ENCODE assay signal across 17 cellular contexts in genomic region chr16:49471038-49471727, GRCh38.
"Had no signal": no experiment of that assay in that cellular context is flagged by ENCODE, and none has a peak within 500 bp of the region (broad histone marks: within the 10 kb centered on the region; RNA-seq: fewer than 3 reads in every experiment).

No MANE protein-coding gene starts in this region.

- H3K36me3 Mint-ChIP-seq: activated naive CD8-positive, alpha-beta T cell treated with anti-CD3 and anti-CD28 coated beads, Interleukin-2, amount 10 ng/mL, durations not matched to agents 7 days and 5 days; naive thymus-derived CD8-positive, alpha-beta T cell had no signal

- H3K27me3 Mint-ChIP-seq: activated T-cell treated with anti-CD3 and anti-CD28 coated beads, Interleukin-2, amount 50 U/mL, for 24 hours; naive thymus-derived CD8-positive, alpha-beta T cell; stimulated activated naive CD8-positive, alpha-beta T cell treated with anti-CD3 and anti-CD28 coated beads, Interleukin-15, Interleukin-2, amounts not matched to agents 100 ng/mL and 50 ng/mL, for 24 hours had no signal

- H3K4me1 Mint-ChIP-seq: activated naive CD8-positive, alpha-beta T cell treated with anti-CD3 and anti-CD28 coated beads, Interleukin-2, amount 10 ng/mL, durations not matched to agents 7 days and 5 days had no signal

- ATAC-seq: gastroesophageal sphincter; left colon; mucosa of descending colon; naive thymus-derived CD8-positive, alpha-beta T cell; right cardiac atrium had no signal

- H3K4me3 ChIP-seq: gastroesophageal sphincter, mucosa of descending colon, thoracic aorta had no signal

- H3K4me3 Mint-ChIP-seq: activated naive CD8-positive, alpha-beta T cell treated with anti-CD3 and anti-CD28 coated beads, Interleukin-2, amount 10 ng/mL, durations not matched to agents 7 days and 5 days; activated T-cell treated with anti-CD3 and anti-CD28 coated beads, Interleukin-2, amount 50 U/mL, for 24 hours; naive thymus-derived CD8-positive, alpha-beta T cell; stimulated activated naive CD8-positive, alpha-beta T cell treated with anti-CD3 and anti-CD28 coated beads, Interleukin-15, Interleukin-2, amounts not matched to agents 100 ng/mL and 50 ng/mL, for 24 hours had no signal

- H3K27me3 ChIP-seq: gastroesophageal sphincter had no signal

- H3K4me1 ChIP-seq: gastroesophageal sphincter had no signal

- H3K9me3 ChIP-seq: gastroesophageal sphincter, mucosa of descending colon, thoracic aorta had no signal

- DNase-seq: activated naive CD4-positive, alpha-beta T cell; activated naive CD8-positive, alpha-beta T cell treated with anti-CD3 and anti-CD28 coated beads, Interleukin-2, amount 10 ng/mL, durations not matched to agents 7 days and 5 days; activated T-cell treated with anti-CD3 and anti-CD28 coated beads, Interleukin-2, amount 50 U/mL, for 24 hours; anterior cingulate cortex; cerebellar nuclear complex; dermis blood vessel endothelial cell; left colon; mammary epithelial cell; mucosa of descending colon; nucleus accumbens; right cardiac atrium; small intestine; stimulated activated CD4-positive, alpha-beta T cell treated with anti-CD3 and anti-CD28 coated beads, Interleukin-4, amount 100 ng/mL, for 4 hours had no signal

- H3K36me3 ChIP-seq: gastroesophageal sphincter, thoracic aorta had no signal

- H3K27ac Mint-ChIP-seq: activated naive CD8-positive, alpha-beta T cell treated with anti-CD3 and anti-CD28 coated beads, Interleukin-2, amount 10 ng/mL, durations not matched to agents 7 days and 5 days; activated T-cell treated with anti-CD3 and anti-CD28 coated beads, Interleukin-2, amount 50 U/mL, for 24 hours; stimulated activated naive CD8-positive, alpha-beta T cell treated with anti-CD3 and anti-CD28 coated beads, Interleukin-15, Interleukin-2, amounts not matched to agents 100 ng/mL and 50 ng/mL, for 24 hours had no signal

- H3K9me3 Mint-ChIP-seq: activated naive CD8-positive, alpha-beta T cell treated with anti-CD3 and anti-CD28 coated beads, Interleukin-2, amount 10 ng/mL, durations not matched to agents 7 days and 5 days; activated T-cell treated with anti-CD3 and anti-CD28 coated beads, Interleukin-2, amount 50 U/mL, for 24 hours; naive thymus-derived CD8-positive, alpha-beta T cell; stimulated activated naive CD8-positive, alpha-beta T cell treated with anti-CD3 and anti-CD28 coated beads, Interleukin-15, Interleukin-2, amounts not matched to agents 100 ng/mL and 50 ng/mL, for 24 hours had no signal

- H3K27ac ChIP-seq: gastroesophageal sphincter, thoracic aorta had no signal
